In genomic region chr10:28411648-28412047, GRCh38 we compare ENCODE assay signal across 16 cellular contexts.
DNase-seq lines count a peak whose midpoint lies in the region; ATAC-seq and TF ChIP-seq lines count a peak whose summit lies in the region.
"Had no signal": no experiment of that assay in that cellular context is flagged by ENCODE, and none has a peak within 500 bp of the region (broad histone marks: within the 10 kb centered on the region; RNA-seq: fewer than 3 reads in every experiment).

No MANE protein-coding gene starts in this region.

- no peak for TF ChIP-seq CTCF in suprapubic skin (IDR thresholded peaks at IDR 0.05)
- TF ChIP-seq CTCF in testis (IDR thresholded peaks at IDR 0.05): no peak

- H3K4me3 ChIP-seq in suprapubic skin (no peak overlapping the region), testis (no peak overlapping the region)
- H3K4me3 ChIP-seq: BLaER1, GM23338, ovary had no signal

- H3K4me1 Mint-ChIP-seq in activated T-helper 17 cell treated with anti-CD3 and anti-CD28 coated beads, Interleukin-2, amount 50 U/mL, for 72 hours: peaks cover 9% of the 10 kb centered on the region
- H3K4me1 Mint-ChIP-seq: GM23338 had no signal

- H3K4me3 Mint-ChIP-seq in activated T-helper 17 cell treated with anti-CD3 and anti-CD28 coated beads, Interleukin-2, amount 50 U/mL, for 72 hours: no peak overlapping the region
- H3K4me3 Mint-ChIP-seq: GM23338 had no signal

- TF ChIP-seq POLR2A in suprapubic skin (IDR thresholded peaks at IDR 0.05) (no peak), testis (IDR thresholded peaks at IDR 0.05) (no peak)

- H3K36me3 ChIP-seq in suprapubic skin: no peaks in the 10 kb centered on the region
- H3K36me3 ChIP-seq in testis (ENCODE audit: low read depth, missing control alignments): no peaks in the 10 kb centered on the region
- H3K36me3 ChIP-seq: BLaER1, ovary had no signal

- H3K36me3 Mint-ChIP-seq in activated naive CD4-positive, alpha-beta T cell treated with anti-CD3 and anti-CD28 coated beads, Interleukin-2, amount 50 U/mL, for 72 hours: peaks cover 0 to 5% of the 10 kb centered on the region in 2 donors
- H3K36me3 Mint-ChIP-seq in activated T-helper 17 cell treated with anti-CD3 and anti-CD28 coated beads, Interleukin-2, amount 50 U/mL, for 72 hours (ENCODE audit: low read depth): no peaks in the 10 kb centered on the region

- TF ChIP-seq EP300 in suprapubic skin (IDR thresholded peaks at IDR 0.05): no peak

- peaks cover 0 to 5% of the 10 kb centered on the region in 2 donors for H3K9me3 Mint-ChIP-seq in activated naive CD4-positive, alpha-beta T cell treated with anti-CD3 and anti-CD28 coated beads, Interleukin-2, amount 50 U/mL, for 72 hours
- peaks cover 3% of the 10 kb centered on the region for H3K9me3 Mint-ChIP-seq in activated T-helper 17 cell treated with anti-CD3 and anti-CD28 coated beads, Interleukin-2, amount 50 U/mL, for 72 hours

- no peaks in the 10 kb centered on the region for H3K9me3 ChIP-seq in suprapubic skin
- no peaks in the 10 kb centered on the region for H3K9me3 ChIP-seq in testis
- H3K9me3 ChIP-seq: ovary had no signal

- H3K4me1 ChIP-seq in suprapubic skin (no peaks in the 10 kb centered on the region), testis (no peaks in the 10 kb centered on the region)
- H3K4me1 ChIP-seq: BLaER1 had no signal

- peak in 1 of 2 donors; percentile 23 for DNase-seq in activated naive CD4-positive, alpha-beta T cell treated with anti-CD3 and anti-CD28 coated beads, Interleukin-2, amount 50 U/mL, for 72 hours (ENCODE audit: low spot score in 2 of 2)
- no peak for DNase-seq in activated naive CD4-positive, alpha-beta T cell (lab: John Stamatoyannopoulos, UW)
- DNase-seq in suprapubic skin (ENCODE audit: low spot score in 2 of 2) (no peak), NCI-H526 (lab: John Stamatoyannopoulos, UW) (no peak), testis (no peak)
- no peak for DNase-seq in activated effector memory CD4-positive, alpha-beta T cell treated with anti-CD3 and anti-CD28 coated beads, Interleukin-2, amount 50 U/mL, for 16 hours
- DNase-seq: activated CD4-positive, CD25-positive, alpha-beta regulatory T cell treated with anti-CD3 and anti-CD28 coated beads, Interleukin-2, amount 50 U/mL, for 72 hours; left ventricle myocardium superior; NCI-H1436 treated with DMSO at 0.1 percent for 48 hours; ovary had no signal

- 63% methylated on average over 4 of the region's 4 CpGs for WGBS in suprapubic skin
- 89 to 94% methylated on average over 4 of the region's 4 CpGs for WGBS in testis, 2 donors

- peak overlapping the region; percentile 0 for H3K27ac ChIP-seq in suprapubic skin
- no peak overlapping the region for H3K27ac ChIP-seq in testis
- H3K27ac ChIP-seq: BLaER1, HL-60, ovary had no signal

- ATAC-seq in activated naive CD4-positive, alpha-beta T cell treated with anti-CD3 and anti-CD28 coated beads, Interleukin-2, amount 50 U/mL, for 72 hours: peak; percentile 78 to 96
- peak; percentile 67 for ATAC-seq in HG02870 (IDR thresholded peaks at IDR 0.05; ENCODE audit: unreplicated experiment)
- peak; percentile 95 for ATAC-seq in activated T-helper 17 cell treated with anti-CD3 and anti-CD28 coated beads, Interleukin-2, amount 50 U/mL, for 72 hours (replicated peaks)
- ATAC-seq: left ventricle myocardium superior, Panc1 had no signal

- intact Hi-C loops in testis (cut with DNase I; ENCODE audit: low total_unique reads): no loop called here

- no peak overlapping the region for H3K27ac Mint-ChIP-seq in activated naive CD4-positive, alpha-beta T cell treated with anti-CD3 and anti-CD28 coated beads, Interleukin-2, amount 50 U/mL, for 72 hours
- H3K27ac Mint-ChIP-seq in activated T-helper 17 cell treated with anti-CD3 and anti-CD28 coated beads, Interleukin-2, amount 50 U/mL, for 72 hours: peak overlapping the region; percentile 3
- H3K27ac Mint-ChIP-seq: GM23338 had no signal

- H3K27me3 ChIP-seq in suprapubic skin (peaks cover 8% of the 10 kb centered on the region), testis (no peaks in the 10 kb centered on the region)
- H3K27me3 ChIP-seq: BLaER1, ovary had no signal

- peaks cover 19% of the 10 kb centered on the region for H3K27me3 Mint-ChIP-seq in activated T-helper 17 cell treated with anti-CD3 and anti-CD28 coated beads, Interleukin-2, amount 50 U/mL, for 72 hours
